Comparison of ENCODE assay signal across 16 cellular contexts in genomic region chr16:20510323-20510722, GRCh38. TPM values are rescaled to one million over a fixed set of nuclear protein-coding genes. Genes with fewer than 3 reads are reported as not detected.
DNase-seq lines count a peak whose midpoint lies in the region; ATAC-seq and TF ChIP-seq lines count a peak whose summit lies in the region.
"Had no signal": no experiment of that assay in that cellular context is flagged by ENCODE, and none has a peak within 500 bp of the region (broad histone marks: within the 10 kb centered on the region; RNA-seq: fewer than 3 reads in every experiment).

No MANE protein-coding gene starts in this region.

- H3K4me3 ChIP-seq in heart left ventricle (no peak overlapping the region), lower lobe of right lung (no peak overlapping the region)
- no peak overlapping the region for H3K4me3 ChIP-seq in effector memory CD4-positive, alpha-beta T cell (ENCODE audit: insufficient read depth, low read depth, low read length, poor library complexity, severe bottlenecking)
- H3K4me3 ChIP-seq: BLaER1 treated with 17β-estradiol and CSF1 and Interleukin-3, amounts not matched to agents 10 nM and 100 nM; GM12878 had no signal

- H3K27me3 ChIP-seq in heart left ventricle (no peaks in the 10 kb centered on the region), lower lobe of right lung (ENCODE audit: low read depth) (no peaks in the 10 kb centered on the region)
- no peaks in the 10 kb centered on the region for H3K27me3 ChIP-seq in effector memory CD4-positive, alpha-beta T cell (replicated peaks; ENCODE audit: control insufficient read depth, insufficient read depth, low read length, poor library complexity, severe bottlenecking)
- H3K27me3 ChIP-seq: BLaER1 treated with 17β-estradiol and CSF1 and Interleukin-3, amounts not matched to agents 10 nM and 100 nM had no signal

- peak in 3 of 4 donors; percentile 65 to 81 (median 68) for ATAC-seq in heart left ventricle
- ATAC-seq in HG03439 (IDR thresholded peaks at IDR 0.05; ENCODE audit: unreplicated experiment), result no peak
- no peak for ATAC-seq in lower lobe of right lung
- ATAC-seq: GM12878 had no signal

- H3K36me3 ChIP-seq in heart left ventricle (no peaks in the 10 kb centered on the region), lower lobe of right lung (no peaks in the 10 kb centered on the region)
- H3K36me3 ChIP-seq in effector memory CD4-positive, alpha-beta T cell (ENCODE audit: control insufficient read depth, insufficient read depth, low read length), result no peaks in the 10 kb centered on the region
- H3K36me3 ChIP-seq: BLaER1 treated with 17β-estradiol and CSF1 and Interleukin-3, amounts not matched to agents 10 nM and 100 nM had no signal

- peak in 1 of 5 donors; percentile 8 for DNase-seq in heart left ventricle
- no peak for DNase-seq in cardiac septum (ENCODE audit: low spot score)
- peak; percentile 2 for DNase-seq in M059J (ENCODE audit: low read depth)
- DNase-seq in myocyte (ENCODE audit: low read depth), result peak; percentile 2
- DNase-seq in effector memory CD4-positive, alpha-beta T cell, result no peak
- DNase-seq in lower lobe of right lung, result no peak
- DNase-seq: ACHN; CD4-positive, CD25-positive, alpha-beta regulatory T cell; HCEC 1CT; HFFc6 had no signal

- peaks cover 0 to 27% (median 8%) of the 10 kb centered on the region in 12 donors for H3K9me3 ChIP-seq in heart left ventricle
- no peaks in the 10 kb centered on the region for H3K9me3 ChIP-seq in effector memory CD4-positive, alpha-beta T cell (ENCODE audit: control insufficient read depth, low read length)
- peaks cover 10% of the 10 kb centered on the region for H3K9me3 ChIP-seq in lower lobe of right lung

- no peak for TF ChIP-seq POLR2A in heart left ventricle (IDR thresholded peaks at IDR 0.05)

- intact Hi-C loops in heart left ventricle (cut with DNase I), result no loop called here
- intact Hi-C loops in cardiac septum (cut with DNase I), result no loop called here
- intact Hi-C loops in lower lobe of right lung (cut with DNase I), result no loop called here

- H3K27ac ChIP-seq in heart left ventricle (no peak overlapping the region), lower lobe of right lung (no peak overlapping the region)
- H3K27ac ChIP-seq in effector memory CD4-positive, alpha-beta T cell (ENCODE audit: insufficient read depth, low read length, poor library complexity, severe bottlenecking), result no peak overlapping the region
- H3K27ac ChIP-seq: BLaER1 treated with 17β-estradiol and CSF1 and Interleukin-3, amounts not matched to agents 10 nM and 100 nM had no signal

- 40 to 55% (median 50%) methylated on average over 1 of the region's 1 CpG for WGBS in heart left ventricle, 4 donors

- TF ChIP-seq CTCF in heart left ventricle (IDR thresholded peaks at IDR 0.05) (no peak), lower lobe of right lung (IDR thresholded peaks at IDR 0.05) (no peak)

- H3K4me1 ChIP-seq in heart left ventricle (peaks cover 0 to 4% (median 0%) of the 10 kb centered on the region in 12 donors), lower lobe of right lung (no peaks in the 10 kb centered on the region)
- H3K4me1 ChIP-seq in effector memory CD4-positive, alpha-beta T cell (ENCODE audit: control insufficient read depth, insufficient read depth, low read length, poor library complexity, severe bottlenecking), result no peaks in the 10 kb centered on the region
- H3K4me1 ChIP-seq: BLaER1 treated with 17β-estradiol and CSF1 and Interleukin-3, amounts not matched to agents 10 nM and 100 nM had no signal

RNA-seq across cellular contexts. Expression of gene ACSM2A, which starts 59.0 kb away (rescaled TPM):
- not detected for total RNA-seq in heart left ventricle
- not detected for polyA plus RNA-seq in heart left ventricle
- not detected for total RNA-seq in cardiac septum
- total RNA-seq in M059J (2014; rRNA removed; shearing (Covaris generic)), result not detected in 2 replicates
- not detected in 2 replicates for total RNA-seq in myocyte
- not detected for polyA plus RNA-seq in myocyte (2012)
- total RNA-seq in lower lobe of right lung, result not detected
- total RNA-seq: A172; CD4-positive, CD25-positive, alpha-beta regulatory T cell; G401; GM12878; H4; HFFc6 had no signal
- polyA plus RNA-seq: CD4-positive, CD25-positive, alpha-beta regulatory T cell; GM12878 had no signal

Comparison
In these comparisons a context has a peak if more than half of its experiments do, and no peak if none do; other contexts are left out.
1. ATAC-seq: peak in heart left ventricle (3 of 4); none in HG03439 (single experiment) and lower lobe of right lung (0 of 2).
2. DNase-seq: peak in M059J (single experiment) and myocyte (single experiment); none in cardiac septum (single experiment), effector memory CD4-positive, alpha-beta T cell (0 of 3) and lower lobe of right lung (single experiment).